In the genomic region with DNA sequence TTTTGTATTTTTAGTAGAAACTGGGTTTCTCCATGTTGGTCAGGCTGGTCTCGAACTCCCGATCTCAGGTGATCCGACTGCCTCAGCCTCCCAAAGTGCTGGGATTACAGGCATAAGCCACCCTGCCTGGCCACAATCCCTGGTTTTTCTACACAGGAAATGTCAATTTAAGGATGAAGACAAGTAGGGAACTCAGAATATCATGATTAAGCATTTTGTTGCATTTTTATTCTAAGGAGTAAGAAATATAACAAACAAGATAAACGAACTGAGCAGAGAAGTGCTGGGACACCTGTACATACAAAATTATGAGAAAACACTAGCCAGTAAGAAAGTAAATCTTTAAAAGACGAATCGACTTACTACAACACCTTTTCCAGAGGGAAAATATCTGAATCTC, we compare ENCODE assay signal across 23 cellular contexts.
"Had no signal": no experiment of that assay in that cellular context is flagged by ENCODE, and none has a peak within 500 bp of the region (broad histone marks: within the 10 kb centered on the region; RNA-seq: fewer than 3 reads in every experiment).

No MANE protein-coding gene starts in this region.

- H3K36me3 Mint-ChIP-seq: stimulated activated effector memory CD8-positive, alpha-beta T cell treated with anti-CD3 and anti-CD28 coated beads, Interleukin-12 subunit alpha, Interleukin-12 subunit beta, amount 100 ng/mL, for 72 hours had no signal

- FAIRE-seq: endothelial cell of umbilical vein, frontal cortex, islet of Langerhans, small intestine had no signal

- H3K36me3 ChIP-seq: heart left ventricle, neutrophil, suprapubic skin, thyroid gland, upper lobe of left lung, uterus had no signal

- H3K9me3 ChIP-seq: heart left ventricle, mucosa of descending colon, neutrophil, suprapubic skin, thyroid gland, upper lobe of left lung, uterus had no signal

- ATAC-seq: heart left ventricle; mucosa of descending colon; naive thymus-derived CD8-positive, alpha-beta T cell; right cardiac atrium; stimulated activated effector memory CD8-positive, alpha-beta T cell treated with anti-CD3 and anti-CD28 coated beads, Interleukin-12 subunit alpha, Interleukin-12 subunit beta, amount 100 ng/mL, for 72 hours; stimulated activated naive CD8-positive, alpha-beta T cell treated with anti-CD3 and anti-CD28 coated beads, Interleukin-15, Interleukin-2, amounts not matched to agents 100 U/mL and 50 U/mL, for 24 hours had no signal

- H3K27me3 ChIP-seq: heart left ventricle, neutrophil, suprapubic skin, thyroid gland, upper lobe of left lung, uterus had no signal

- H3K4me3 Mint-ChIP-seq: endodermal cell; naive thymus-derived CD8-positive, alpha-beta T cell; stimulated activated effector memory CD8-positive, alpha-beta T cell treated with anti-CD3 and anti-CD28 coated beads, Interleukin-12 subunit alpha, Interleukin-12 subunit beta, amount 100 ng/mL, for 72 hours had no signal

- H3K27ac Mint-ChIP-seq: endodermal cell had no signal

- H3K9me3 Mint-ChIP-seq: endodermal cell; naive thymus-derived CD8-positive, alpha-beta T cell; stimulated activated effector memory CD8-positive, alpha-beta T cell treated with anti-CD3 and anti-CD28 coated beads, Interleukin-12 subunit alpha, Interleukin-12 subunit beta, amount 100 ng/mL, for 72 hours had no signal

- H3K4me3 ChIP-seq: coronary artery, heart left ventricle, mucosa of descending colon, suprapubic skin, thyroid gland, upper lobe of left lung, uterus had no signal

- H3K4me1 ChIP-seq: uterus had no signal

- DNase-seq: effector CD4-positive, alpha-beta T cell; endodermal cell; erythroblast; heart left ventricle; hypothalamus; kidney glomerular epithelial cell; mucosa of descending colon; naive thymus-derived CD8-positive, alpha-beta T cell; right cardiac atrium; small intestine; stimulated activated CD4-positive, alpha-beta T cell treated with anti-CD3 and anti-CD28 coated beads, Interleukin-2, amount 100 ng/mL, for 48 hours; stimulated activated CD8-positive, alpha-beta memory T cell treated with anti-CD3 and anti-CD28 coated beads, Interleukin-4, amount 100 ng/mL, for 48 hours; stimulated activated naive CD8-positive, alpha-beta T cell treated with anti-CD3 and anti-CD28 coated beads, Interleukin-15, Interleukin-2, amounts not matched to agents 100 U/mL and 50 U/mL, for 24 hours; thyroid gland; upper lobe of left lung; uterus had no signal

- H3K27me3 Mint-ChIP-seq: naive thymus-derived CD8-positive, alpha-beta T cell had no signal

- H3K27ac ChIP-seq: coronary artery, heart left ventricle, neutrophil, suprapubic skin, thyroid gland, upper lobe of left lung had no signal
